Comparison of ENCODE assay signal across 7 cellular contexts in genomic region chr14:60397550-60397949, GRCh38.
DNase-seq lines count a peak whose midpoint lies in the region; ATAC-seq, FAIRE-seq and TF ChIP-seq lines count a peak whose summit lies in the region.
"Not testable (repeated sequence)": the region's sequence is repeated elsewhere in the genome, so short reads cannot be mapped to it uniquely, and the experiment has no call there.

No MANE protein-coding gene starts in this region.

- not testable (repeated sequence) for DNase-seq in CD4-positive, alpha-beta T cell; H54 (ENCODE audit: insufficient read length, low spot score); activated T-cell treated with anti-CD3 and anti-CD28 coated beads, Interleukin-2, amount 50 U/mL, for 4 hours; central memory CD8-positive, alpha-beta T cell (ENCODE audit: low spot score in 2 of 2); memory B cell (ENCODE audit: low spot score in 2 of 2); stimulated activated effector memory CD8-positive, alpha-beta T cell treated with anti-CD3 and anti-CD28 coated beads, Interleukin-12 subunit alpha, Interleukin-12 subunit beta, amount 100 ng/mL, for 72 hours (ENCODE audit: low spot score in 2 of 2)

- not testable (repeated sequence) for H3K27ac Mint-ChIP-seq in CD4-positive, alpha-beta T cell; central memory CD8-positive, alpha-beta T cell (ENCODE audit: low read depth); memory B cell; stimulated activated effector memory CD8-positive, alpha-beta T cell treated with anti-CD3 and anti-CD28 coated beads, Interleukin-12 subunit alpha, Interleukin-12 subunit beta, amount 100 ng/mL, for 72 hours

- not testable (repeated sequence) for H3K4me3 Mint-ChIP-seq in CD4-positive, alpha-beta T cell; activated T-cell treated with anti-CD3 and anti-CD28 coated beads, Interleukin-2, amount 50 U/mL, for 4 hours; central memory CD8-positive, alpha-beta T cell; memory B cell; stimulated activated effector memory CD8-positive, alpha-beta T cell treated with anti-CD3 and anti-CD28 coated beads, Interleukin-12 subunit alpha, Interleukin-12 subunit beta, amount 100 ng/mL, for 72 hours

- H3K4me1 Mint-ChIP-seq in CD4-positive, alpha-beta T cell (ENCODE audit: low read depth); activated T-cell treated with anti-CD3 and anti-CD28 coated beads, Interleukin-2, amount 50 U/mL, for 4 hours (ENCODE audit: low read depth); central memory CD8-positive, alpha-beta T cell; memory B cell; stimulated activated effector memory CD8-positive, alpha-beta T cell treated with anti-CD3 and anti-CD28 coated beads, Interleukin-12 subunit alpha, Interleukin-12 subunit beta, amount 100 ng/mL, for 72 hours: not testable (repeated sequence)

- peak; percentile 80 for ATAC-seq in CD4-positive, alpha-beta T cell (ENCODE audit: poor library complexity)
- ATAC-seq in activated T-cell treated with anti-CD3 and anti-CD28 coated beads, Interleukin-2, amount 50 U/mL, for 4 hours = peak; percentile 63 to 73
- peak; percentile 62 for ATAC-seq in central memory CD8-positive, alpha-beta T cell (replicated peaks; ENCODE audit: extremely low read depth, poor library complexity, severe bottlenecking)
- peak; percentile 82 for ATAC-seq in memory B cell (ENCODE audit: low read depth)
- ATAC-seq in stimulated activated effector memory CD8-positive, alpha-beta T cell treated with anti-CD3 and anti-CD28 coated beads, Interleukin-12 subunit alpha, Interleukin-12 subunit beta, amount 100 ng/mL, for 72 hours = peak; percentile 70

- H3K9me3 Mint-ChIP-seq in CD4-positive, alpha-beta T cell; central memory CD8-positive, alpha-beta T cell; stimulated activated effector memory CD8-positive, alpha-beta T cell treated with anti-CD3 and anti-CD28 coated beads, Interleukin-12 subunit alpha, Interleukin-12 subunit beta, amount 100 ng/mL, for 72 hours: not testable (repeated sequence)
- peaks cover 15% of the 10 kb centered on the region for H3K9me3 Mint-ChIP-seq in activated T-cell treated with anti-CD3 and anti-CD28 coated beads, Interleukin-2, amount 50 U/mL, for 4 hours
- peaks cover 11% of the 10 kb centered on the region for H3K9me3 Mint-ChIP-seq in memory B cell

- CTCF ChIA-PET in CD4-positive, alpha-beta T cell (lab: Charles Lee) = not testable (repeated sequence)

- H3K9me3 ChIP-seq in CD4-positive, alpha-beta T cell (ENCODE audit: control insufficient read depth, low read length) = not testable (repeated sequence)

- POLR2A ChIA-PET in CD4-positive, alpha-beta T cell (lab: Charles Lee) = not testable (repeated sequence)

- H3K36me3 Mint-ChIP-seq in CD4-positive, alpha-beta T cell (ENCODE audit: low read depth); activated T-cell treated with anti-CD3 and anti-CD28 coated beads, Interleukin-2, amount 50 U/mL, for 4 hours (ENCODE audit: insufficient read depth); central memory CD8-positive, alpha-beta T cell (ENCODE audit: insufficient read depth); memory B cell; stimulated activated effector memory CD8-positive, alpha-beta T cell treated with anti-CD3 and anti-CD28 coated beads, Interleukin-12 subunit alpha, Interleukin-12 subunit beta, amount 100 ng/mL, for 72 hours: not testable (repeated sequence)

- FAIRE-seq in H54 (lab: Jason Lieb, UNC) (peak; percentile 76), TTC549 (lab: Jason Lieb, UNC) (peak; percentile 75)

- TF ChIP-seq POLR2A in H54 (IDR thresholded peaks at IDR 0.05; ENCODE audit: low read depth, low read length) = not testable (repeated sequence)

- H3K27me3 ChIP-seq in CD4-positive, alpha-beta T cell (ENCODE audit: control insufficient read depth, insufficient read depth, low read length) = not testable (repeated sequence)

- not testable (repeated sequence) for H3K27ac ChIP-seq in CD4-positive, alpha-beta T cell (ENCODE audit: low read depth, low read length)

- H3K27me3 Mint-ChIP-seq in CD4-positive, alpha-beta T cell = peaks cover 27% of the 10 kb centered on the region
- not testable (repeated sequence) for H3K27me3 Mint-ChIP-seq in activated T-cell treated with anti-CD3 and anti-CD28 coated beads, Interleukin-2, amount 50 U/mL, for 4 hours (ENCODE audit: low read depth); memory B cell
- peaks cover 26% of the 10 kb centered on the region for H3K27me3 Mint-ChIP-seq in central memory CD8-positive, alpha-beta T cell

- intact Hi-C loops in CD4-positive, alpha-beta T cell (cut with DNase I, micrococcal nuclease) = not testable (repeated sequence)

- TF ChIP-seq CTCF in CD4-positive, alpha-beta T cell (IDR thresholded peaks at IDR 0.05) = not testable (repeated sequence)
